19 cellular contexts compared by ENCODE assay signal in the genomic region with DNA sequence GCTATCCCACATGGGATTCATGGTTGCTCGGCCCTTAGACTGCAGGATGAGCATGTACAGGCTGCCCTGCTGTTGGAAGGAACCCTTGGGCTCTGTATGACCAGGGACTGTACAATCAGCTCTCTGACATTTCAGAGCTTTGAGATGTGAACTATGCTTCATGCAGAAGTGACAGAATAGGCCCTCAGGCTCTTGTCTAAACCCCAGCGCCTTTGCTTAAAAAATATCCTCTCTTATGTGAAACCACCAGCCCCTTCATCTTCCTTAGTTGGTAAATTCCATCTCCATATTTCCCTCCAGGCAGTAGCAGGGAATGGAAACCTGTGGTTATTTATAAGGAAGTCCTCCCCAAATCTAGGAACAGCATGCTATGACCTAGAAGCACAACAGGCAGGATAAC.
"Had no signal": no experiment of that assay in that cellular context is flagged by ENCODE, and none has a peak within 500 bp of the region (broad histone marks: within the 10 kb centered on the region; RNA-seq: fewer than 3 reads in every experiment).

No MANE protein-coding gene starts in this region.

- DNase-seq: colonic mucosa; effector CD8-positive, alpha-beta T cell; glutamatergic neuron; hypothalamus; immature natural killer cell; left ventricle myocardium superior; lower lobe of right lung; natural killer cell; occipital lobe; ovary; posterior cingulate gyrus; psoas muscle; stimulated activated CD4-positive, alpha-beta T cell treated with anti-CD3 and anti-CD28 coated beads, Interleukin-12 subunit alpha, Interleukin-12 subunit beta, amount 100 ng/mL, for 4 hours; stimulated activated CD4-positive, alpha-beta T cell treated with anti-CD3 and anti-CD28 coated beads, Interleukin-1b, Interleukin-23, amount 100 ng/mL, for 48 hours; stimulated activated CD4-positive, alpha-beta T cell treated with anti-CD3 and anti-CD28 coated beads, Interleukin-4, amount 100 ng/mL, for 1 hour; stimulated activated CD8-positive, alpha-beta memory T cell treated with anti-CD3 and anti-CD28 coated beads, Interleukin-4, amount 100 ng/mL, for 48 hours; stimulated activated naive CD4-positive, alpha-beta T cell; stimulated activated naive CD8-positive, alpha-beta T cell treated with anti-CD3 and anti-CD28 coated beads, Interleukin-15, amount 100 ng/mL, for 72 hours; transverse colon had no signal
